ENCODE assay signal across 20 cellular contexts in genomic region chr7:121499526-121500123, GRCh38.
DNase-seq lines count a peak whose midpoint lies in the region; ATAC-seq and TF ChIP-seq lines count a peak whose summit lies in the region.
"Had no signal": no experiment of that assay in that cellular context is flagged by ENCODE, and none has a peak within 500 bp of the region (broad histone marks: within the 10 kb centered on the region; RNA-seq: fewer than 3 reads in every experiment).

No MANE protein-coding gene starts in this region.

- no peaks in the 10 kb centered on the region for H3K27me3 ChIP-seq in left ventricle myocardium inferior (ENCODE audit: low read depth)
- H3K27me3 ChIP-seq: adrenal gland had no signal

- H3K9me3 ChIP-seq in left ventricle myocardium inferior (replicated peaks), result peaks cover 16% of the 10 kb centered on the region
- H3K9me3 ChIP-seq: adrenal gland had no signal

- H3K4me3 Mint-ChIP-seq in activated CD8-positive, alpha-beta memory T cell treated with anti-CD3 and anti-CD28 coated beads, Interleukin-2, amount 10 ng/mL, durations not matched to agents 7 days and 5 days, result no peak overlapping the region
- H3K4me3 Mint-ChIP-seq in activated naive CD8-positive, alpha-beta T cell, result no peak overlapping the region
- H3K4me3 Mint-ChIP-seq: naive B cell had no signal

- H3K36me3 Mint-ChIP-seq in activated CD8-positive, alpha-beta memory T cell treated with anti-CD3 and anti-CD28 coated beads, Interleukin-2, amount 10 ng/mL, durations not matched to agents 7 days and 5 days, result peaks cover 31% of the 10 kb centered on the region
- no peaks in the 10 kb centered on the region for H3K36me3 Mint-ChIP-seq in activated naive CD8-positive, alpha-beta T cell

- H3K4me1 Mint-ChIP-seq in activated CD8-positive, alpha-beta memory T cell treated with anti-CD3 and anti-CD28 coated beads, Interleukin-2, amount 10 ng/mL, durations not matched to agents 7 days and 5 days, result peaks cover 23% of the 10 kb centered on the region
- peaks cover 9% of the 10 kb centered on the region for H3K4me1 Mint-ChIP-seq in activated naive CD8-positive, alpha-beta T cell (ENCODE audit: low read depth)

- H3K9me3 Mint-ChIP-seq in activated CD8-positive, alpha-beta memory T cell treated with anti-CD3 and anti-CD28 coated beads, Interleukin-2, amount 10 ng/mL, durations not matched to agents 7 days and 5 days (ENCODE audit: low read depth), result peaks cover 16% of the 10 kb centered on the region
- H3K9me3 Mint-ChIP-seq in activated naive CD8-positive, alpha-beta T cell (ENCODE audit: low read depth), result no peaks in the 10 kb centered on the region

- peak; percentile 60 for DNase-seq in activated CD8-positive, alpha-beta memory T cell treated with anti-CD3 and anti-CD28 coated beads, Interleukin-2, amount 10 ng/mL, durations not matched to agents 7 days and 5 days
- DNase-seq in activated CD8-positive, alpha-beta memory T cell treated with anti-CD3 and anti-CD28 coated beads, Interleukin-2, amount 50 U/mL, for 48 hours, result no peak
- peak; percentile 39 for DNase-seq in stimulated activated CD8-positive, alpha-beta memory T cell treated with anti-CD3 and anti-CD28 coated beads, Interleukin-4, amount 100 ng/mL, for 48 hours
- DNase-seq in cerebellar cortex (ENCODE audit: low spot score), result no peak
- no peak for DNase-seq in left ventricle myocardium inferior
- DNase-seq: activated CD8-positive, alpha-beta memory T cell treated with anti-CD3 and anti-CD28 coated beads, Interleukin-2, amount 50 U/mL, for 4 hours; adrenal gland; C1 segment of cervical spinal cord; cortex of kidney; left colon; mesendoderm; naive B cell; NCI-H2107; NCI-H510A; occipital lobe; substantia nigra had no signal

- no peak overlapping the region for H3K4me3 ChIP-seq in left ventricle myocardium inferior
- H3K4me3 ChIP-seq: adrenal gland had no signal

- no peak for TF ChIP-seq CTCF in left ventricle myocardium inferior (IDR thresholded peaks at IDR 0.05; ENCODE audit: borderline replicate concordance)

- peak; percentile 73 for ATAC-seq in activated CD8-positive, alpha-beta memory T cell treated with anti-CD3 and anti-CD28 coated beads, Interleukin-2, amount 10 ng/mL, durations not matched to agents 7 days and 5 days
- ATAC-seq in HG02885 (IDR thresholded peaks at IDR 0.05; ENCODE audit: poor library complexity, unreplicated experiment) (peak; percentile 45), HG03354 (IDR thresholded peaks at IDR 0.05; ENCODE audit: poor library complexity, severe bottlenecking, unreplicated experiment) (no peak)
- ATAC-seq: HepG2 had no signal

- no peaks in the 10 kb centered on the region for H3K27me3 Mint-ChIP-seq in activated CD8-positive, alpha-beta memory T cell treated with anti-CD3 and anti-CD28 coated beads, Interleukin-2, amount 10 ng/mL, durations not matched to agents 7 days and 5 days
- H3K27me3 Mint-ChIP-seq in activated naive CD8-positive, alpha-beta T cell, result no peaks in the 10 kb centered on the region

- intact Hi-C loops in left ventricle myocardium inferior (cut with micrococcal nuclease), result no loop called here

- H3K27ac Mint-ChIP-seq in activated CD8-positive, alpha-beta memory T cell treated with anti-CD3 and anti-CD28 coated beads, Interleukin-2, amount 10 ng/mL, durations not matched to agents 7 days and 5 days, result peak overlapping the region; percentile 26
- peak overlapping the region; percentile 46 for H3K27ac Mint-ChIP-seq in activated naive CD8-positive, alpha-beta T cell
- H3K27ac Mint-ChIP-seq: naive B cell had no signal

- CTCF ChIA-PET in activated CD8-positive, alpha-beta memory T cell treated with anti-CD3 and anti-CD28 coated beads, Interleukin-2, amount 10 ng/mL, durations not matched to agents 7 days and 5 days (lab: Charles Lee), result interaction anchor here (1.0 to 1.3 kb wide), 2 partner anchors 58 to 127 kb away, joined by 3 read pairs; no protein-coding TSS in a partner anchor

- no peaks in the 10 kb centered on the region for H3K4me1 ChIP-seq in left ventricle myocardium inferior
- H3K4me1 ChIP-seq: adrenal gland had no signal

- H3K36me3 ChIP-seq in left ventricle myocardium inferior, result no peaks in the 10 kb centered on the region
- H3K36me3 ChIP-seq: adrenal gland had no signal

- H3K27ac ChIP-seq in left ventricle myocardium inferior (replicated peaks), result no peak overlapping the region
- H3K27ac ChIP-seq: adrenal gland had no signal

Comparison
In these comparisons a context has a peak if more than half of its experiments do, and no peak if none do; other contexts are left out.
1. DNase-seq: peak in activated CD8-positive, alpha-beta memory T cell treated with anti-CD3 and anti-CD28 coated beads, Interleukin-2, amount 10 ng/mL, durations not matched to agents 7 days and 5 days (single experiment) and stimulated activated CD8-positive, alpha-beta memory T cell treated with anti-CD3 and anti-CD28 coated beads, Interleukin-4, amount 100 ng/mL, for 48 hours (single experiment); none in activated CD8-positive, alpha-beta memory T cell treated with anti-CD3 and anti-CD28 coated beads, Interleukin-2, amount 50 U/mL, for 48 hours (single experiment), cerebellar cortex (single experiment) and left ventricle myocardium inferior (single experiment).